ENCODE assay signal across 19 cellular contexts in the genomic region with DNA sequence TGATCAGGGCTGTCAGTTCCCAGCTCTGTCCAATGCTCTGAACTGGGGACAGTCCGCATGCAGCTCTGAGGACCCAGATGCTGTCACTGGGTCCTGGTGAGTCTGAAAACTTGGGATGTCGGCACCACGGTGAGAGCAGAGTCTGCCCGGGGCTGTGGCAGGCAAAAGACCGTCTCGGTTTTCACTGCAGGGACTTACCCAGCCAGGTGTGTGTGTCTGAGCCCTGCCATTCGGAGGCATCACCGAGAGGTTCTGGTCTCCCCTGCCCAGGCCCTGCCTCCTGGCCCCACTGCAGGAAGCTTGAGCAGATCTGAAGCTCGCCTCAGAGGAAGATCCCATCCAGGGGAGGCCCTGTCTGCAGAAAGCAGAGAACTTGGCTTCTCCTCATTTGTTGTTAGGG. TPM values are rescaled to one million over a fixed set of nuclear protein-coding genes. Genes with fewer than 3 reads are reported as not detected.
DNase-seq lines count a peak whose midpoint lies in the region; FAIRE-seq and TF ChIP-seq lines count a peak whose summit lies in the region.
"Had no signal": no experiment of that assay in that cellular context is flagged by ENCODE, and none has a peak within 500 bp of the region (broad histone marks: within the 10 kb centered on the region; RNA-seq: fewer than 3 reads in every experiment).

No MANE protein-coding gene starts in this region.

- no peak overlapping the region for H3K27ac Mint-ChIP-seq in astrocyte (ENCODE audit: unreplicated experiment)
- H3K27ac Mint-ChIP-seq: CD8-positive, alpha-beta memory T cell had no signal

- no peak overlapping the region for H2BK5ac ChIP-seq in neuronal stem cell (ENCODE audit: low read length)

- no peaks in the 10 kb centered on the region for H3K36me3 ChIP-seq in H7 (replicated peaks; ENCODE audit: control insufficient read depth, insufficient read depth, low read length)
- no peaks in the 10 kb centered on the region for H3K36me3 ChIP-seq in astrocyte (ENCODE audit: insufficient read depth, low read length)
- no peaks in the 10 kb centered on the region for H3K36me3 ChIP-seq in neuronal stem cell (replicated peaks in 1 of 2; ENCODE audit: control insufficient read depth in 2 of 2, insufficient read depth in 2 of 2, low read length in 2 of 2)

- H2AFZ ChIP-seq in astrocyte (ENCODE audit: low read depth, low read length) (peak overlapping the region; percentile 40), neuronal stem cell (ENCODE audit: low read length) (peak overlapping the region; percentile 80)

- H3K4me3 ChIP-seq in H7 (ENCODE audit: insufficient read depth, low read depth, low read length) (no peak overlapping the region), astrocyte (ENCODE audit: insufficient read depth, low read depth, low read length) (no peak overlapping the region), neuronal stem cell (ENCODE audit: low read length in 2 of 2) (no peak overlapping the region)

- WGBS in neuronal stem cell (ENCODE audit: extremely low coverage in 2 of 2, insufficient read length in 2 of 2, insufficient replicate concordance in 1 of 2), 2 donors: no CpG with 5 or more reads among the region's 9 CpGs

- H3K23ac ChIP-seq in neuronal stem cell (ENCODE audit: low read depth, low read length, poor library complexity): no peak overlapping the region

- H2BK120ac ChIP-seq in neuronal stem cell (ENCODE audit: low read depth, low read length): peak overlapping the region; percentile 45

- FAIRE-seq in astrocyte (lab: Jason Lieb, UNC) (no peak), frontal cortex (lab: Jason Lieb, UNC) (no peak)
- FAIRE-seq: GM12892 had no signal

- H3K9me3 Mint-ChIP-seq in astrocyte (ENCODE audit: unreplicated experiment): peaks cover under 1% of the 10 kb centered on the region
- H3K9me3 Mint-ChIP-seq: CD8-positive, alpha-beta memory T cell had no signal

- H3K9ac ChIP-seq in astrocyte (ENCODE audit: low read length): no peak overlapping the region
- no peak overlapping the region for H3K9ac ChIP-seq in neuronal stem cell (ENCODE audit: low read depth, low read length, poor library complexity)

- H3K4me3 Mint-ChIP-seq in astrocyte (ENCODE audit: unreplicated experiment): no peak overlapping the region
- H3K4me3 Mint-ChIP-seq: CD8-positive, alpha-beta memory T cell had no signal

- no peak for TF ChIP-seq CTCF in astrocyte (IDR thresholded peaks at IDR 0.05; ENCODE audit: insufficient read depth, low read depth, low read length)

- H3K27ac ChIP-seq in astrocyte (ENCODE audit: low read depth, low read length) (no peak overlapping the region), neuronal stem cell (replicated peaks; ENCODE audit: low read length) (no peak overlapping the region)

- peak; percentile 13 for DNase-seq in NCI-H1092 treated with DMSO at 0.1 percent for 48 hours (lab: John Stamatoyannopoulos, UW)
- DNase-seq in NCI-H1092 (lab: John Stamatoyannopoulos, UW): no peak
- DNase-seq in H7: peak; percentile 58
- DNase-seq in astrocyte (ENCODE audit: low read depth): no peak
- DNase-seq in neuronal stem cell (ENCODE audit: low spot score): no peak
- no peak for DNase-seq in frontal cortex (ENCODE audit: low spot score in 2 of 2)
- no peak for DNase-seq in NCI-H1417 treated with DMSO at 0.1 percent for 48 hours (lab: John Stamatoyannopoulos, UW)
- DNase-seq in SW 1271 (lab: John Stamatoyannopoulos, UW): no peak
- DNase-seq: 8988T; CD8-positive, alpha-beta memory T cell; GF-D8; KBM-7; NCI-H1694; NCI-H2171 treated with DMSO at 0.1 percent for 48 hours; NCI-H446 treated with DMSO at 0.1 percent for 48 hours; NCI-H82 had no signal

- peaks cover 35% of the 10 kb centered on the region for H3K27me3 Mint-ChIP-seq in astrocyte (ENCODE audit: low read depth, unreplicated experiment)

- no peaks in the 10 kb centered on the region for H3K36me3 Mint-ChIP-seq in astrocyte (ENCODE audit: low read depth, unreplicated experiment)
- H3K36me3 Mint-ChIP-seq: CD8-positive, alpha-beta memory T cell had no signal

- H3K4ac ChIP-seq in neuronal stem cell (ENCODE audit: low read length): no peak overlapping the region

- H3K9me3 ChIP-seq in astrocyte (ENCODE audit: insufficient read depth, low read depth, low read length) (no peaks in the 10 kb centered on the region), neuronal stem cell (replicated peaks in 1 of 2; ENCODE audit: control insufficient read depth in 2 of 2, insufficient read depth in 1 of 2, low read depth in 1 of 2, low read length in 2 of 2) (no peaks in the 10 kb centered on the region)

- no peak overlapping the region for H2BK12ac ChIP-seq in neuronal stem cell (ENCODE audit: low read length)

- H2AK5ac ChIP-seq in neuronal stem cell (ENCODE audit: low read depth, low read length): no peak overlapping the region

- H3K14ac ChIP-seq in neuronal stem cell (ENCODE audit: low read length): no peak overlapping the region

- H4K20me1 ChIP-seq in astrocyte (ENCODE audit: insufficient read depth, low read length): no peaks in the 10 kb centered on the region

- no peak overlapping the region for H3K4me2 ChIP-seq in astrocyte (ENCODE audit: low read length)
- no peak overlapping the region for H3K4me2 ChIP-seq in neuronal stem cell (ENCODE audit: insufficient read depth, low read length, poor library complexity, severe bottlenecking)

- no peaks in the 10 kb centered on the region for H3K79me2 ChIP-seq in astrocyte (ENCODE audit: insufficient read depth, low read length)

- no peak overlapping the region for H4K8ac ChIP-seq in neuronal stem cell (ENCODE audit: low read depth, low read length)

- no peaks in the 10 kb centered on the region for H3K4me1 ChIP-seq in astrocyte (ENCODE audit: insufficient read depth, low read length)
- H3K4me1 ChIP-seq in neuronal stem cell (ENCODE audit: control insufficient read depth in 2 of 2, insufficient read depth in 1 of 2, low read depth in 1 of 2, low read length in 2 of 2): peaks cover 15 to 16% of the 10 kb centered on the region in 2 donors

- H3K27me3 ChIP-seq in H7 (ENCODE audit: control insufficient read depth, insufficient read depth, low read length) (peaks cover 9% of the 10 kb centered on the region; the same call in 1 of the 2 replicates), astrocyte (ENCODE audit: insufficient read depth, low read length) (peaks cover 4% of the 10 kb centered on the region), neuronal stem cell (ENCODE audit: control insufficient read depth in 3 of 3, insufficient read depth in 3 of 3, low read depth in 1 of 3, low read length in 3 of 3) (peaks cover 0 to 1% (median 0%) of the 10 kb centered on the region in 3 experiments)

- H4K91ac ChIP-seq in neuronal stem cell (ENCODE audit: low read depth, low read length, poor library complexity): no peak overlapping the region

- no peaks in the 10 kb centered on the region for H3K79me1 ChIP-seq in neuronal stem cell (ENCODE audit: low read depth, low read length)

- H3K18ac ChIP-seq in neuronal stem cell (ENCODE audit: low read length): peak overlapping the region; percentile 34

- peaks cover 14% of the 10 kb centered on the region for H3K4me1 Mint-ChIP-seq in astrocyte (ENCODE audit: low read depth, unreplicated experiment)
- H3K4me1 Mint-ChIP-seq: CD8-positive, alpha-beta memory T cell had no signal

- H2BK15ac ChIP-seq in neuronal stem cell (ENCODE audit: low read length): no peak overlapping the region

RNA-seq across cellular contexts. Expression of gene TP53AIP1, which starts 5.2 kb away (rescaled TPM):
- 0.07 TPM in 1 of 2 replicates, not detected in the other for total RNA-seq in H7 (2014; rRNA removed; shearing (Covaris generic))
- 0.20 TPM in 1 of 2 replicates, not detected in the other for total RNA-seq in astrocyte
- not detected for polyA plus RNA-seq in neuronal stem cell (2013, experiment 1 of 2)
- polyA plus RNA-seq in neuronal stem cell (2013, experiment 2 of 2): 0.11 TPM
- 0.41 TPM for total RNA-seq in frontal cortex
- total RNA-seq: CD8-positive, alpha-beta memory T cell; Daoy had no signal
- polyA plus RNA-seq: BJ; CD8-positive, alpha-beta memory T cell had no signal

RNA-seq across cellular contexts. Expression of gene KCNJ5, which starts 46.3 kb away (rescaled TPM):
- 0.04 and 0.35 TPM in 2 replicates for total RNA-seq in H7 (2014; rRNA removed; shearing (Covaris generic))
- total RNA-seq in astrocyte (1.4 TPM in 2 replicates), frontal cortex (0.82 TPM)
- polyA plus RNA-seq in neuronal stem cell (2013, experiment 1 of 2): 0.21 TPM
- polyA plus RNA-seq in neuronal stem cell (2013, experiment 2 of 2): 0.21 TPM
- total RNA-seq: Daoy had no signal
- polyA plus RNA-seq: BJ; CD8-positive, alpha-beta memory T cell had no signal

Comparison
In these comparisons a context has a peak if more than half of its experiments do, and no peak if none do; other contexts are left out.
1. DNase-seq: peak in NCI-H1092 treated with DMSO at 0.1 percent for 48 hours (single experiment) and H7 (single experiment); none in NCI-H1092 (single experiment), astrocyte (single experiment), neuronal stem cell (single experiment), frontal cortex (0 of 2), NCI-H1417 treated with DMSO at 0.1 percent for 48 hours (single experiment) and SW 1271 (0 of 2).